In the genomic region with DNA sequence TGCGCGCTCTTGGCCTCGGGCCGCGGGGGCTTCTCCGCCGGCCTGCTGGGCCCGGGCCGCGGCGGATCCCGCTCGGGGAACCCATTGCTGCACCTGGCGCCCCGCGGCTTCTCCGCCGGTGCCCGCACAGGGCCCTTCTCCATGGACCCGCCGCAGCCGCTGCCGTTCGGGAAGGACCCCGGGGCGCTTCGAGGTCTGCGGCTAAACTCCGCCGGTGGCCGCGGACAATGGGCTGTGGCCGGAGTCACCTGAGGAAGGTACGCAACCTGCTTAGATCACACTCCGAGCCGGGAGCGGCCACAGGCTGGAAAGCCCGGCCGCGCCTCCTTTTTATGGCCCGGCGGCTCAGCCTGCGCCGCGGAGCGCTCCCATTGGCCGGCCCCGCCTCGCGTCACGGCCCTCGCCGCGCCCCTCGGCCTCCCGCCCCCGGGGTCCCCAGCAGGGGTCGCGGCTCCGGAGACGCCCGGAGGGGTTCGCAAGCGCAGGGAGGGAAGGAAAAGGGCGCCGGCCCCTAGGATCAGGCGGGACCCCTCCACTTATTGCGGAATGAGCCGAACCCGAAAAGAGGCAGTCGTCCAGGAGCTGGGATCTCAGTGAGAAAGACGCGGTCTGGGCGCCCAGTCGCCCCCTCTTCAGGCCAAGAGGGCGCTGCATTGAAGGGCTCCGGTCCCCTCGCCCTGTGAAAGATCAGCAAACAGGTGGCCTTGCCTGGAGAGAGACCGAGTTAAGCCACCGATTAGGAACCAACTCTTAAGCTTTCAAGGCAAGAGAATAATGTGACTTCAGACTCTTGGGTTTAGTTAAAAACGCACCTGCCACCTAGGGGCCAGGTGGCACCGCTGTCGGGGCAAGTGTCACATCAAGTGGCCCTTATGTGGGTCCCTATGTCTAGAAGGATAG, we compare ENCODE assay signal across 1 cellular context.
TF ChIP-seq lines count a peak whose summit lies in the region.

A gene with protein sequence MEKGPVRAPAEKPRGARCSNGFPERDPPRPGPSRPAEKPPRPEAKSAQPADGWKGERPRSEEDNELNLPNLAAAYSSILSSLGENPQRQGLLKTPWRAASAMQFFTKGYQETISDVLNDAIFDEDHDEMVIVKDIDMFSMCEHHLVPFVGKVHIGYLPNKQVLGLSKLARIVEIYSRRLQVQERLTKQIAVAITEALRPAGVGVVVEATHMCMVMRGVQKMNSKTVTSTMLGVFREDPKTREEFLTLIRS (minus strand): TSS at position 306 of the 900 bp plus-strand sequence. CDS start 163 bp downstream, at position 143.

TF ChIP-seq in SK-N-SH, 30 proteins besides CTCF, POLR2A, EP300 and RAD21 (continued from another document):
- TF ChIP-seq POLR2AphosphoS5 (IDR thresholded peaks at IDR 0.05; ENCODE audit: low read depth, low read length) = peak; percentile 85
- TF ChIP-seq, protein P1, sequence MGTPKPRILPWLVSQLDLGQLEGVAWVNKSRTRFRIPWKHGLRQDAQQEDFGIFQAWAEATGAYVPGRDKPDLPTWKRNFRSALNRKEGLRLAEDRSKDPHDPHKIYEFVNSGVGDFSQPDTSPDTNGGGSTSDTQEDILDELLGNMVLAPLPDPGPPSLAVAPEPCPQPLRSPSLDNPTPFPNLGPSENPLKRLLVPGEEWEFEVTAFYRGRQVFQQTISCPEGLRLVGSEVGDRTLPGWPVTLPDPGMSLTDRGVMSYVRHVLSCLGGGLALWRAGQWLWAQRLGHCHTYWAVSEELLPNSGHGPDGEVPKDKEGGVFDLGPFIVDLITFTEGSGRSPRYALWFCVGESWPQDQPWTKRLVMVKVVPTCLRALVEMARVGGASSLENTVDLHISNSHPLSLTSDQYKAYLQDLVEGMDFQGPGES (IDR thresholded peaks at IDR 0.05; ENCODE audit: low read depth, low read length) = no peak
- TF ChIP-seq JUND (IDR thresholded peaks at IDR 0.05) = no peak
- no peak for TF ChIP-seq TCF12 (IDR thresholded peaks at IDR 0.05)
- TF ChIP-seq RCOR1 (IDR thresholded peaks at IDR 0.05; ENCODE audit: low read length) = no peak
- TF ChIP-seq RFX5 (IDR thresholded peaks at IDR 0.05; ENCODE audit: low read length) = peak; percentile 61
- no peak for TF ChIP-seq GABPA (IDR thresholded peaks at IDR 0.05; ENCODE audit: low read depth)
- TF ChIP-seq, protein P2, sequence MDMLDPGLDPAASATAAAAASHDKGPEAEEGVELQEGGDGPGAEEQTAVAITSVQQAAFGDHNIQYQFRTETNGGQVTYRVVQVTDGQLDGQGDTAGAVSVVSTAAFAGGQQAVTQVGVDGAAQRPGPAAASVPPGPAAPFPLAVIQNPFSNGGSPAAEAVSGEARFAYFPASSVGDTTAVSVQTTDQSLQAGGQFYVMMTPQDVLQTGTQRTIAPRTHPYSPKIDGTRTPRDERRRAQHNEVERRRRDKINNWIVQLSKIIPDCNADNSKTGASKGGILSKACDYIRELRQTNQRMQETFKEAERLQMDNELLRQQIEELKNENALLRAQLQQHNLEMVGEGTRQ (IDR thresholded peaks at IDR 0.05; ENCODE audit: borderline replicate concordance, low read depth, low read length) = no peak
- no peak for TF ChIP-seq SMC3 (IDR thresholded peaks at IDR 0.05; ENCODE audit: low read depth, low read length)
- no peak for TF ChIP-seq SIN3A (IDR thresholded peaks at IDR 0.05; ENCODE audit: borderline replicate concordance, low read depth, low read length)
